11 cellular contexts compared by ENCODE assay signal in genomic region chr17:42246515-42246914, GRCh38. TPM values are rescaled to one million over a fixed set of nuclear protein-coding genes. Genes with fewer than 3 reads are reported as not detected.
DNase-seq lines count a peak whose midpoint lies in the region; ATAC-seq and TF ChIP-seq lines count a peak whose summit lies in the region.
"Had no signal": no experiment of that assay in that cellular context is flagged by ENCODE, and none has a peak within 500 bp of the region (broad histone marks: within the 10 kb centered on the region; RNA-seq: fewer than 3 reads in every experiment).

No MANE protein-coding gene starts in this region.

- H3K4me3 ChIP-seq in Panc1 (ENCODE audit: low read depth in 2 of 2, low read length in 2 of 2) (0 out of 4 replicates have a peak overlapping the region, but pooled peaks of 1 of the 2 experiments have one; percentile 20), astrocyte of the spinal cord (ENCODE audit: low read depth, low read length) (no peak overlapping the region), neutrophil (ENCODE audit: low read depth in 1 of 2, low read length in 1 of 2) (peak overlapping the region; percentile 18 to 62)
- H3K4me3 ChIP-seq: dorsolateral prefrontal cortex had no signal

- CTCF ChIA-PET in CD4-positive, alpha-beta T cell (lab: Charles Lee): interaction anchor here (1.0 to 7.7 kb wide), 5 partner anchors 14 to 160 kb away, joined by 3 to 51 read pairs (median 10); no protein-coding TSS in a partner anchor
- CTCF ChIA-PET in Panc1 (lab: Charles Lee): interaction anchor here (0.5 to 1.2 kb wide), 4 partner anchors 24 to 283 kb away, joined by 3 to 6 read pairs (median 4); no protein-coding TSS in a partner anchor

- peaks cover 76% of the 10 kb centered on the region for H3K4me1 ChIP-seq in Panc1 (ENCODE audit: control insufficient read depth, insufficient read depth, low read length)
- H3K4me1 ChIP-seq in neutrophil (ENCODE audit: control insufficient read depth in 1 of 2, insufficient read depth in 1 of 2, low read depth in 1 of 2, low read length in 1 of 2): peaks cover 66 to 70% of the 10 kb centered on the region in 2 experiments

- peak overlapping the region; percentile 86 for H3K27ac ChIP-seq in CD4-positive, alpha-beta T cell (ENCODE audit: low read depth, low read length)
- H3K27ac ChIP-seq in Panc1 (ENCODE audit: low read length) (peak overlapping the region; percentile 100), neutrophil (peak overlapping the region; percentile 97)

- TF ChIP-seq CTCF in CD4-positive, alpha-beta T cell (IDR thresholded peaks at IDR 0.05): no peak
- TF ChIP-seq CTCF in Panc1 (IDR thresholded peaks at IDR 0.05) (no peak; the same call in none of the 2 replicates), astrocyte of the spinal cord (IDR thresholded peaks at IDR 0.05; ENCODE audit: low read depth, low read length) (no peak), neutrophil (IDR thresholded peaks at IDR 0.05) (no peak)

- peaks cover 11% of the 10 kb centered on the region for H3K36me3 Mint-ChIP-seq in CD4-positive, alpha-beta T cell (ENCODE audit: low read depth)

- intact Hi-C loops in CD4-positive, alpha-beta T cell (cut with DNase I, micrococcal nuclease): no loop called here
- intact Hi-C loops in Panc1 (cut with micrococcal nuclease; ENCODE audit: unreplicated experiment): no loop called here

- no TSS peak for BruUV-seq in Panc1 (replicated peaks; lab: Mats Ljungman, UMichigan)

- H3K27me3 ChIP-seq in CD4-positive, alpha-beta T cell (ENCODE audit: control insufficient read depth, insufficient read depth, low read length): no peaks in the 10 kb centered on the region
- H3K27me3 ChIP-seq in Panc1 (ENCODE audit: control insufficient read depth, insufficient read depth, low read length) (no peaks in the 10 kb centered on the region), neutrophil (no peaks in the 10 kb centered on the region)
- H3K27me3 ChIP-seq: dorsolateral prefrontal cortex had no signal

- H3K4me3 Mint-ChIP-seq in CD4-positive, alpha-beta T cell: peak overlapping the region; percentile 35

- peak overlapping the region; percentile 96 for H3K27ac Mint-ChIP-seq in CD4-positive, alpha-beta T cell

- H3K9me3 Mint-ChIP-seq in CD4-positive, alpha-beta T cell: no peaks in the 10 kb centered on the region

- in situ Hi-C loops in Panc1 (cut with HindIII; ENCODE audit: low pct_unique_long_range_greater_than_20kb, low sequenced_read_pairs): no loop called here
- in situ Hi-C loops in astrocyte of the spinal cord (cut with HindIII; ENCODE audit: low sequenced_read_pairs): no loop called here

- POLR2A ChIA-PET in CD4-positive, alpha-beta T cell (lab: Charles Lee): interaction anchor here (3.3 to 7.4 kb wide), 6 partner anchors 24 to 142 kb away, joined by 23 to 301 read pairs (median 57); partner anchors contain the start of genes GHDC, STAT3, STAT5A and STAT5B
- POLR2A ChIA-PET in Panc1 (lab: Charles Lee): no interaction called here

- H3K36me3 ChIP-seq in Panc1 (ENCODE audit: control insufficient read depth, insufficient read depth, low read length): no peaks in the 10 kb centered on the region
- no peaks in the 10 kb centered on the region for H3K36me3 ChIP-seq in neutrophil

- no peaks in the 10 kb centered on the region for H3K9me3 ChIP-seq in CD4-positive, alpha-beta T cell (ENCODE audit: control insufficient read depth, low read length)
- H3K9me3 ChIP-seq in Panc1 (ENCODE audit: control insufficient read depth, insufficient read depth, low read depth, low read length) (no peaks in the 10 kb centered on the region), neutrophil (no peaks in the 10 kb centered on the region)

- no peaks in the 10 kb centered on the region for H3K27me3 Mint-ChIP-seq in CD4-positive, alpha-beta T cell

- peaks cover 63% of the 10 kb centered on the region for H3K4me1 Mint-ChIP-seq in CD4-positive, alpha-beta T cell (ENCODE audit: low read depth)

- no peak for ATAC-seq in CD4-positive, alpha-beta T cell (ENCODE audit: poor library complexity)
- ATAC-seq in Panc1 (no peak), GM19328 (IDR thresholded peaks at IDR 0.05; ENCODE audit: unreplicated experiment) (no peak)

- no peak for DNase-seq in CD4-positive, alpha-beta T cell
- no peak for DNase-seq in Panc1 (ENCODE audit: low read depth, low spot score)
- DNase-seq in astrocyte of the spinal cord (ENCODE audit: low read depth, low spot score): peak; percentile 38
- DNase-seq in NCI-H82 (lab: John Stamatoyannopoulos, UW): no peak
- no peak for DNase-seq in Kasumi-1 (lab: John Stamatoyannopoulos, UW)
- DNase-seq in SW 1271 (lab: John Stamatoyannopoulos, UW): no peak
- DNase-seq: dorsolateral prefrontal cortex, glutamatergic neuron, NCI-H2029 treated with DMSO at 0.1 percent for 48 hours had no signal

RNA-seq across cellular contexts. Expression of gene STAT5B, which starts 29.7 kb away (rescaled TPM):
- total RNA-seq in CD4-positive, alpha-beta T cell: 100 to 1,000 TPM in 1 of 2 experiments, 10 to 100 TPM in 1; 99.4 to 104 TPM
- 102 TPM for total RNA-seq in Panc1 (2021; ENCODE audit: unreplicated experiment)
- 66.5 TPM for polyA plus RNA-seq in Panc1 (2012; ENCODE audit: insufficient read length)

RNA-seq across cellular contexts. Expression of gene STAT5A, which starts 41.8 kb away (rescaled TPM):
- 100 to 1,000 TPM; 141 to 150 TPM for total RNA-seq in CD4-positive, alpha-beta T cell
- 26.7 TPM for total RNA-seq in Panc1 (2021; ENCODE audit: unreplicated experiment)
- polyA plus RNA-seq in Panc1 (2012; ENCODE audit: insufficient read length): 37.3 TPM

RNA-seq across cellular contexts. Expression of gene GHDC, which starts 52.2 kb away (rescaled TPM):
- 1 to 10 TPM; 6.8 to 8.3 TPM for total RNA-seq in CD4-positive, alpha-beta T cell
- 21.8 TPM for total RNA-seq in Panc1 (2021; ENCODE audit: unreplicated experiment)
- polyA plus RNA-seq in Panc1 (2012; ENCODE audit: insufficient read length): 30.0 TPM
